22 cellular contexts compared by ENCODE assay signal in the genomic region with DNA sequence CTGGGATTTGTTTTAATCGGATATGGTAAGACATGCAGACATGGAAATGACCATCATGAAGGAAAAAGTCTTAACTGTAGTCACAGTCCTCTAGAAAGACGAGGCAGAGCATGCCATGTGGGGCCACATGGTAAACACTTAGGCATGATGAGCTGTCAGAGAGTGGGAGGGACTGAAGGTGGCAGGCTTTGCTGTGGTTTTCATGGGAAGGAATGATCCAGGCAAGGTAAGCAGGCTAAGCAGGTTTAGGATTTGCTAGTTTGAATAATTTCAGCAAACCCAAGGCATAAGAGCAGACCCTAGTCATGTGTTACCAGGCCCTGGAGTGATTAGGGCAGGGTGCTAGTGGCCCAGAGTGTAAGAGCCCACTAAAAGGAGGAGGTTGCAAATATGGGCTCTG. TPM values are rescaled to one million over a fixed set of nuclear protein-coding genes. Genes with fewer than 3 reads are reported as not detected.
DNase-seq lines count a peak whose midpoint lies in the region; ATAC-seq and TF ChIP-seq lines count a peak whose summit lies in the region.
"Had no signal": no experiment of that assay in that cellular context is flagged by ENCODE, and none has a peak within 500 bp of the region (broad histone marks: within the 10 kb centered on the region; RNA-seq: fewer than 3 reads in every experiment).

No MANE protein-coding gene starts in this region.

- CTCF ChIA-PET in activated CD4-positive, alpha-beta T cell treated with anti-CD3 and anti-CD28 coated beads for 36 hours (lab: Charles Lee), result interaction anchor here (0.7 to 1.0 kb wide), 2 partner anchors 15 to 202 kb away, joined by 3 read pairs; no protein-coding TSS in a partner anchor
- CTCF ChIA-PET in HEK293 (lab: Yijun Ruan, JAX), result interaction anchor here (1.3 kb wide), 1 partner anchor 39 kb away, joined by 4 read pairs; no protein-coding TSS in a partner anchor

- H3K27ac ChIP-seq in HEK293 (ENCODE audit: extremely low read depth, low read depth, low read length), result no peak overlapping the region
- H3K27ac ChIP-seq in RWPE2 (ENCODE audit: poor library complexity, severe bottlenecking), result no peak overlapping the region
- H3K27ac ChIP-seq: BLaER1, HL-60, Peyer's patch had no signal

- TF ChIP-seq CTCF in HEK293 (tag by site-specific recombination; IDR thresholded peaks at IDR 0.05), result no peak
- no peak for TF ChIP-seq CTCF in RWPE2 (IDR thresholded peaks at IDR 0.05; ENCODE audit: poor library complexity, severe bottlenecking)
- TF ChIP-seq CTCF in endothelial cell (IDR thresholded peaks at IDR 0.05; ENCODE audit: unreplicated experiment), result no peak

- H3K36me3 ChIP-seq in HEK293 (ENCODE audit: control insufficient read depth in 2 of 2, insufficient read depth in 1 of 2, low read length in 2 of 2), result no peaks in the 10 kb centered on the region
- H3K36me3 ChIP-seq in RWPE2 (ENCODE audit: low read depth), result no peaks in the 10 kb centered on the region
- H3K36me3 ChIP-seq: BLaER1, Peyer's patch had no signal

- no peaks in the 10 kb centered on the region for H3K9me3 ChIP-seq in HEK293 (ENCODE audit: control insufficient read depth, insufficient read depth, low read depth, low read length)
- H3K9me3 ChIP-seq in RWPE2 (ENCODE audit: severe bottlenecking), result no peaks in the 10 kb centered on the region
- H3K9me3 ChIP-seq: BLaER1, Peyer's patch had no signal

- H3K27me3 ChIP-seq in RWPE2 (ENCODE audit: insufficient read depth, poor library complexity, severe bottlenecking), result no peaks in the 10 kb centered on the region
- H3K27me3 ChIP-seq: BLaER1, Peyer's patch had no signal

- no peaks in the 10 kb centered on the region for H3K9me3 Mint-ChIP-seq in activated CD4-positive, alpha-beta T cell treated with anti-CD3 and anti-CD28 coated beads for 36 hours (ENCODE audit: low read depth)
- no peaks in the 10 kb centered on the region for H3K9me3 Mint-ChIP-seq in stimulated activated effector memory CD8-positive, alpha-beta T cell treated with anti-CD3 and anti-CD28 coated beads, Interleukin-12 subunit alpha, Interleukin-12 subunit beta, amount 100 ng/mL, for 72 hours
- no peaks in the 10 kb centered on the region for H3K9me3 Mint-ChIP-seq in endothelial cell (ENCODE audit: unreplicated experiment)
- H3K9me3 Mint-ChIP-seq: CD8-positive, alpha-beta T cell; GM23338 had no signal

- H3K4me1 ChIP-seq in HEK293 (ENCODE audit: control insufficient read depth, insufficient read depth, low read length), result no peaks in the 10 kb centered on the region
- H3K4me1 ChIP-seq in RWPE2 (ENCODE audit: insufficient read depth, poor library complexity, severe bottlenecking), result peaks cover 3% of the 10 kb centered on the region
- H3K4me1 ChIP-seq: BLaER1, Peyer's patch had no signal

- intact Hi-C loops in activated CD4-positive, alpha-beta T cell treated with anti-CD3 and anti-CD28 coated beads for 36 hours (cut with DNase I, micrococcal nuclease), result no loop called here

- peaks cover 16% of the 10 kb centered on the region for H3K27me3 Mint-ChIP-seq in activated CD4-positive, alpha-beta T cell treated with anti-CD3 and anti-CD28 coated beads for 36 hours
- H3K27me3 Mint-ChIP-seq in endothelial cell (ENCODE audit: unreplicated experiment), result no peaks in the 10 kb centered on the region

- ATAC-seq in activated CD4-positive, alpha-beta T cell treated with anti-CD3 and anti-CD28 coated beads for 36 hours, result peak; percentile 23
- ATAC-seq in RWPE2 (ENCODE audit: low read depth), result peak; percentile 61; the same call in 2 of the 3 replicates
- no peak for ATAC-seq in stimulated activated effector memory CD8-positive, alpha-beta T cell treated with anti-CD3 and anti-CD28 coated beads, Interleukin-12 subunit alpha, Interleukin-12 subunit beta, amount 100 ng/mL, for 72 hours
- ATAC-seq: CD8-positive, alpha-beta T cell; GM23338 had no signal

- POLR2A ChIA-PET in activated CD4-positive, alpha-beta T cell treated with anti-CD3 and anti-CD28 coated beads for 36 hours (lab: Charles Lee), result no interaction called here
- POLR2A ChIA-PET in HEK293 (lab: Yijun Ruan, JAX), result no interaction called here

- no peak overlapping the region for H3K4me3 Mint-ChIP-seq in activated CD4-positive, alpha-beta T cell treated with anti-CD3 and anti-CD28 coated beads for 36 hours
- H3K4me3 Mint-ChIP-seq in stimulated activated effector memory CD8-positive, alpha-beta T cell treated with anti-CD3 and anti-CD28 coated beads, Interleukin-12 subunit alpha, Interleukin-12 subunit beta, amount 100 ng/mL, for 72 hours, result no peak overlapping the region
- H3K4me3 Mint-ChIP-seq in endothelial cell (ENCODE audit: unreplicated experiment), result no peak overlapping the region
- H3K4me3 Mint-ChIP-seq: CD8-positive, alpha-beta T cell; GM23338 had no signal

- no peaks in the 10 kb centered on the region for H3K36me3 Mint-ChIP-seq in activated CD4-positive, alpha-beta T cell treated with anti-CD3 and anti-CD28 coated beads for 36 hours (ENCODE audit: low read depth)
- H3K36me3 Mint-ChIP-seq in stimulated activated effector memory CD8-positive, alpha-beta T cell treated with anti-CD3 and anti-CD28 coated beads, Interleukin-12 subunit alpha, Interleukin-12 subunit beta, amount 100 ng/mL, for 72 hours, result no peaks in the 10 kb centered on the region
- no peaks in the 10 kb centered on the region for H3K36me3 Mint-ChIP-seq in endothelial cell (ENCODE audit: low read depth, unreplicated experiment)
- H3K36me3 Mint-ChIP-seq: CD8-positive, alpha-beta T cell had no signal

- no peaks in the 10 kb centered on the region for H3K4me1 Mint-ChIP-seq in activated CD4-positive, alpha-beta T cell treated with anti-CD3 and anti-CD28 coated beads for 36 hours
- no peaks in the 10 kb centered on the region for H3K4me1 Mint-ChIP-seq in stimulated activated effector memory CD8-positive, alpha-beta T cell treated with anti-CD3 and anti-CD28 coated beads, Interleukin-12 subunit alpha, Interleukin-12 subunit beta, amount 100 ng/mL, for 72 hours
- no peaks in the 10 kb centered on the region for H3K4me1 Mint-ChIP-seq in endothelial cell (ENCODE audit: unreplicated experiment)
- H3K4me1 Mint-ChIP-seq: GM23338 had no signal

- no peak overlapping the region for H3K27ac Mint-ChIP-seq in activated CD4-positive, alpha-beta T cell treated with anti-CD3 and anti-CD28 coated beads for 36 hours
- H3K27ac Mint-ChIP-seq in stimulated activated effector memory CD8-positive, alpha-beta T cell treated with anti-CD3 and anti-CD28 coated beads, Interleukin-12 subunit alpha, Interleukin-12 subunit beta, amount 100 ng/mL, for 72 hours, result no peak overlapping the region
- H3K27ac Mint-ChIP-seq in endothelial cell (ENCODE audit: unreplicated experiment), result no peak overlapping the region
- H3K27ac Mint-ChIP-seq: CD8-positive, alpha-beta T cell; GM23338 had no signal

- H3K4me3 ChIP-seq in HEK293 (ENCODE audit: low read depth, low read length), result no peak overlapping the region
- no peak overlapping the region for H3K4me3 ChIP-seq in RWPE2 (ENCODE audit: severe bottlenecking)
- H3K4me3 ChIP-seq: BLaER1, GM23338, Peyer's patch had no signal

- no peak for DNase-seq in activated CD4-positive, alpha-beta T cell treated with anti-CD3 and anti-CD28 coated beads for 36 hours
- DNase-seq in activated CD4-positive, alpha-beta T cell treated with anti-CD3 and anti-CD28 coated beads for 1 hour, result no peak
- no peak for DNase-seq in RWPE2 (ENCODE audit: low spot score)
- DNase-seq in kidney tubule cell (ENCODE audit: low spot score), result peak; percentile 32
- no peak for DNase-seq in stimulated activated effector memory CD8-positive, alpha-beta T cell treated with anti-CD3 and anti-CD28 coated beads, Interleukin-12 subunit alpha, Interleukin-12 subunit beta, amount 100 ng/mL, for 72 hours (ENCODE audit: low spot score in 2 of 2)
- DNase-seq in retina, result no peak
- DNase-seq in endothelial cell (ENCODE audit: low spot score), result no peak
- DNase-seq: CD8-positive, alpha-beta T cell; DND-41; GDM1; KBM-7; NCI-H1048; NCI-H146; NCI-H2081; NCI-H524 treated with DMSO at 0.1 percent for 48 hours; Peyer's patch; SHP77 had no signal

TF ChIP-seq in HEK293, 187 proteins besides CTCF, POLR2A, EP300 and RAD21:
- TF ChIP-seq ZNF341 (tag by site-specific recombination; IDR thresholded peaks at IDR 0.05; ENCODE audit: low read depth) (no peak), EGR2 (tag by site-specific recombination; IDR thresholded peaks at IDR 0.05; ENCODE audit: low read depth) (peak; percentile 37; the same call in 1 of the 2 replicates), ZFHX2 (tag by site-specific recombination; conservative IDR thresholded peaks at IDR 0.05) (0 out of 2 replicates have a peak, but pooled peaks have one; percentile 40)

RNA-seq across cellular contexts. Expression of a gene that starts 47.2 kb away (rescaled TPM):
- not detected for total RNA-seq in activated CD4-positive, alpha-beta T cell treated with anti-CD3 and anti-CD28 coated beads for 36 hours
- not detected for total RNA-seq in endothelial cell (ENCODE audit: unreplicated experiment)
- total RNA-seq: A172; CD8-positive, alpha-beta T cell; Peyer's patch had no signal
